8 cellular contexts compared by ENCODE assay signal in genomic region chrX:72021975-72022374, GRCh38.
A peak's percentile ranks its signal among the peaks of the same experiment; 100 is the strongest.
DNase-seq lines count a peak whose midpoint lies in the region; ATAC-seq and TF ChIP-seq lines count a peak whose summit lies in the region.

No MANE protein-coding gene starts in this region.

- H3K9me3 Mint-ChIP-seq in H9 = peaks cover 65 to 67% of the 10 kb centered on the region in 2 experiments

- H4K20me1 ChIP-seq in H9 (ENCODE audit: control insufficient read depth, insufficient read depth, insufficient read length) = no peaks in the 10 kb centered on the region

- no peaks in the 10 kb centered on the region for H3K36me3 ChIP-seq in BE2C
- H3K36me3 ChIP-seq in WERI-Rb-1 = no peaks in the 10 kb centered on the region; the same call in 1 of the 2 replicates

- no peak overlapping the region for H2AK5ac ChIP-seq in H9 (ENCODE audit: insufficient read length, low read length)

- no peak overlapping the region for H4K5ac ChIP-seq in H9 (ENCODE audit: insufficient read length, low read depth, low read length)

- H3K79me2 ChIP-seq in H9 (ENCODE audit: insufficient read depth, low read length) = no peaks in the 10 kb centered on the region

- no peak overlapping the region for H2BK15ac ChIP-seq in H9 (ENCODE audit: low read depth, low read length)

- H3K4me3 ChIP-seq in BE2C (ENCODE audit: low read depth, low read length) (no peak overlapping the region), WERI-Rb-1 (ENCODE audit: low read depth, low read length) (no peak overlapping the region)

- H3K14ac ChIP-seq in H9 (ENCODE audit: insufficient read depth, low read length) = no peak overlapping the region

- H4K8ac ChIP-seq in H9 (replicated peaks; ENCODE audit: insufficient read length, low read depth, low read length) = no peak overlapping the region

- H3K4me1 Mint-ChIP-seq in H9 = peaks cover 6 to 9% of the 10 kb centered on the region in 2 experiments

- H3K27me3 Mint-ChIP-seq in H9 (ENCODE audit: low read depth) = peaks cover 11% of the 10 kb centered on the region

- H2BK120ac ChIP-seq in H9 (ENCODE audit: low read depth, low read length, poor library complexity, severe bottlenecking) = no peak overlapping the region

- H3K9ac ChIP-seq in H9 (ENCODE audit: extremely low read depth, insufficient read length, low read length) = no peak overlapping the region

- DNase-seq in BE2C (peak; percentile 17), H9 (peak; percentile 42), WERI-Rb-1 (peak; percentile 34), islet precursor cell (peak; percentile 50), NCI-H187 (lab: John Stamatoyannopoulos, UW) (no peak)

- H3K4me3 Mint-ChIP-seq in H9 = no peak overlapping the region

- H3K27ac Mint-ChIP-seq in H9 = no peak overlapping the region

- H2BK5ac ChIP-seq in H9 (ENCODE audit: insufficient read length, low read length) = no peak overlapping the region

- no CpG with 5 or more reads among the region's 2 CpGs for WGBS in H9 (ENCODE audit: extremely low coverage, insufficient read length, low lambda C conversion rate)

- H3K18ac ChIP-seq in H9 (ENCODE audit: insufficient read length, low read depth, low read length) = no peak overlapping the region

- ATAC-seq in HG02885 (IDR thresholded peaks at IDR 0.05; ENCODE audit: poor library complexity, unreplicated experiment) = no peak
- ATAC-seq in HG03280 (IDR thresholded peaks at IDR 0.05; ENCODE audit: unreplicated experiment) = no peak
- ATAC-seq in GM18519 (IDR thresholded peaks at IDR 0.05; ENCODE audit: low FRiP score, unreplicated experiment) = no peak

- no peak overlapping the region for H2BK20ac ChIP-seq in H9 (ENCODE audit: low read depth, low read length, poor library complexity, severe bottlenecking)

- no peak overlapping the region for H3K27ac ChIP-seq in H9 (ENCODE audit: insufficient read length, low read depth, low read length)
- peak overlapping the region; percentile 40 for H3K27ac ChIP-seq in WERI-Rb-1

- no peak overlapping the region for H3K4me2 ChIP-seq in H9 (ENCODE audit: insufficient read depth, insufficient read length, low read length)

- H3K79me1 ChIP-seq in H9 (ENCODE audit: insufficient read depth, low read depth, low read length, poor library complexity, severe bottlenecking) = no peaks in the 10 kb centered on the region

- no peak overlapping the region for H2BK12ac ChIP-seq in H9 (ENCODE audit: insufficient read length, low read depth, low read length)

- no peaks in the 10 kb centered on the region for H3K9me3 ChIP-seq in BE2C
- H3K9me3 ChIP-seq in H9 (ENCODE audit: control insufficient read depth, low read depth, low read length) = peaks cover 18% of the 10 kb centered on the region
- H3K9me3 ChIP-seq in WERI-Rb-1 (ENCODE audit: severe bottlenecking) = no peaks in the 10 kb centered on the region

- no peak overlapping the region for H3T11ph ChIP-seq in H9 (ENCODE audit: low read length)

- H3K4me1 ChIP-seq in BE2C = peaks cover 7% of the 10 kb centered on the region
- no peaks in the 10 kb centered on the region for H3K4me1 ChIP-seq in H9 (ENCODE audit: insufficient read depth, low read length)

- no peak overlapping the region for H3K56ac ChIP-seq in H9 (ENCODE audit: insufficient read length, low read depth, low read length)

- peaks cover 0 to 16% (median 11%) of the 10 kb centered on the region in 3 experiments; a peak in 5 of 7 replicates for H3K36me3 Mint-ChIP-seq in H9 (ENCODE audit: insufficient read depth in 1 of 3, low read depth in 3 of 3)

- TF ChIP-seq CTCF in BE2C (IDR thresholded peaks at IDR 0.05; ENCODE audit: low read depth, low read length) = peak; percentile 52
- TF ChIP-seq CTCF in H9 (conservative IDR thresholded peaks at IDR 0.05) = peak; percentile 65
- TF ChIP-seq CTCF in WERI-Rb-1 (IDR thresholded peaks at IDR 0.05; ENCODE audit: low read depth, low read length) = peak; percentile 60

- no peaks in the 10 kb centered on the region for H3K27me3 ChIP-seq in BE2C
- H3K27me3 ChIP-seq in H9 (ENCODE audit: insufficient read depth, low read length) = no peaks in the 10 kb centered on the region; the same call in 1 of the 2 replicates
- H3K27me3 ChIP-seq in WERI-Rb-1 (ENCODE audit: insufficient read depth, low read depth, severe bottlenecking) = no peaks in the 10 kb centered on the region

- H3K23me2 ChIP-seq in H9 (ENCODE audit: insufficient read length, low read depth, low read length, poor library complexity, severe bottlenecking) = no peaks in the 10 kb centered on the region

- no peak overlapping the region for H3K23ac ChIP-seq in H9 (ENCODE audit: insufficient read length, low read depth, low read length)

- no peak overlapping the region for H3K4ac ChIP-seq in H9 (ENCODE audit: low read depth, low read length)

- no peak overlapping the region for H2AFZ ChIP-seq in H9 (ENCODE audit: low read length)

- H4K91ac ChIP-seq in H9 (ENCODE audit: insufficient read length, low read depth, low read length) = no peak overlapping the region

Comparison
In these comparisons a context has a peak if more than half of its experiments do, and no peak if none do; other contexts are left out.
1. DNase-seq: peak in BE2C (single experiment), H9 (single experiment), WERI-Rb-1 (single experiment) and islet precursor cell (single experiment); none in NCI-H187 (0 of 2).
2. Peak in every context shown above with its lines, with median percentiles within 50 percentile points of each other: CTCF ChIP-seq.